1 cellular context compared by ENCODE assay signal in genomic region chr1:26015358-26015757, GRCh38.
TF ChIP-seq lines count a peak whose summit lies in the region.

No MANE protein-coding gene starts in this region.

TF ChIP-seq in HepG2, 621 proteins besides CTCF, POLR2A, EP300 and RAD21 (continued from another document and continues in another):
- TF ChIP-seq FOXJ3 (CRISPR knock-in tag; IDR thresholded peaks at IDR 0.05; ENCODE audit: borderline replicate concordance) = peak; percentile 45; the same call in 1 of the 2 replicates
- no peak for TF ChIP-seq ZBTB10 (CRISPR knock-in tag; IDR thresholded peaks at IDR 0.05; ENCODE audit: borderline replicate concordance)
- TF ChIP-seq ZBTB4 (CRISPR knock-in tag; IDR thresholded peaks at IDR 0.05; ENCODE audit: borderline replicate concordance) = no peak
- no peak for TF ChIP-seq HNRNPL (IDR thresholded peaks at IDR 0.05; ENCODE audit: low read depth, low read length)
- no peak for TF ChIP-seq NRL (CRISPR knock-in tag; IDR thresholded peaks at IDR 0.05; ENCODE audit: borderline replicate concordance)
- TF ChIP-seq GPN1 (CRISPR knock-in tag; IDR thresholded peaks at IDR 0.05; ENCODE audit: borderline replicate concordance) = no peak
- TF ChIP-seq TBX3 (IDR thresholded peaks at IDR 0.05; ENCODE audit: borderline replicate concordance) = no peak
- no peak for TF ChIP-seq TMF1 (CRISPR knock-in tag; IDR thresholded peaks at IDR 0.05; ENCODE audit: low read depth)
- no peak for TF ChIP-seq EEA1 (CRISPR knock-in tag; IDR thresholded peaks at IDR 0.05; ENCODE audit: borderline replicate concordance)
- TF ChIP-seq ZHX1 (CRISPR knock-in tag; IDR thresholded peaks at IDR 0.05; ENCODE audit: low read depth) = no peak
- no peak for TF ChIP-seq YEATS2 (CRISPR knock-in tag; IDR thresholded peaks at IDR 0.05; ENCODE audit: borderline replicate concordance)
- TF ChIP-seq, protein P1, sequence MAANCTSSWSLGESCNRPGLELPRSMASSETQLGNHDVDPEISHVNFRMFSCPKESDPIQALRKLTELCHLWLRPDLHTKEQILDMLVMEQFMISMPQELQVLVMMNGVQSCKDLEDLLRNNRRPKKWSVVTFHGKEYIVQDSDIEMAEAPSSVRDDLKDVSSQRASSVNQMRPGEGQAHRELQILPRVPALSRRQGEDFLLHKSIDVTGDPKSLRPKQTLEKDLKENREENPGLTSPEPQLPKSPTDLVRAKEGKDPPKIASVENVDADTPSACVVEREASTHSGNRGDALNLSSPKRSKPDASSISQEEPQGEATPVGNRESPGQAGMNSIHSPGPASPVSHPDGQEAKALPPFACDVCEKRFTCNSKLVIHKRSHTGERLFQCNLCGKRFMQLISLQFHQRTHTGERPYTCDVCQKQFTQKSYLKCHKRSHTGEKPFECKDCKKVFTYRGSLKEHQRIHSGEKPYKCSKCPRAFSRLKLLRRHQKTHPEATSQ (CRISPR knock-in tag; IDR thresholded peaks at IDR 0.05; ENCODE audit: borderline replicate concordance) = no peak
- no peak for TF ChIP-seq PCBP1 (IDR thresholded peaks at IDR 0.05; ENCODE audit: borderline replicate concordance, low read depth, low read length)
- TF ChIP-seq ZNF577 (CRISPR knock-in tag; IDR thresholded peaks at IDR 0.05; ENCODE audit: borderline replicate concordance, low read depth) = no peak
- peak; percentile 88 for TF ChIP-seq CEBPB (IDR thresholded peaks at IDR 0.05; ENCODE audit: borderline replicate concordance, low read depth, low read length)
- no peak for TF ChIP-seq LBX2 (CRISPR knock-in tag; IDR thresholded peaks at IDR 0.05; ENCODE audit: borderline replicate concordance)
- no peak for TF ChIP-seq TCF12 (IDR thresholded peaks at IDR 0.05)
- TF ChIP-seq TCF12 (CRISPR knock-in tag; IDR thresholded peaks at IDR 0.05) = no peak
- TF ChIP-seq ZMAT3 (CRISPR knock-in tag; conservative IDR thresholded peaks at IDR 0.05) = no peak
- TF ChIP-seq KDM5B (CRISPR knock-in tag; IDR thresholded peaks at IDR 0.05; ENCODE audit: borderline replicate concordance) = no peak
- TF ChIP-seq, protein P2, sequence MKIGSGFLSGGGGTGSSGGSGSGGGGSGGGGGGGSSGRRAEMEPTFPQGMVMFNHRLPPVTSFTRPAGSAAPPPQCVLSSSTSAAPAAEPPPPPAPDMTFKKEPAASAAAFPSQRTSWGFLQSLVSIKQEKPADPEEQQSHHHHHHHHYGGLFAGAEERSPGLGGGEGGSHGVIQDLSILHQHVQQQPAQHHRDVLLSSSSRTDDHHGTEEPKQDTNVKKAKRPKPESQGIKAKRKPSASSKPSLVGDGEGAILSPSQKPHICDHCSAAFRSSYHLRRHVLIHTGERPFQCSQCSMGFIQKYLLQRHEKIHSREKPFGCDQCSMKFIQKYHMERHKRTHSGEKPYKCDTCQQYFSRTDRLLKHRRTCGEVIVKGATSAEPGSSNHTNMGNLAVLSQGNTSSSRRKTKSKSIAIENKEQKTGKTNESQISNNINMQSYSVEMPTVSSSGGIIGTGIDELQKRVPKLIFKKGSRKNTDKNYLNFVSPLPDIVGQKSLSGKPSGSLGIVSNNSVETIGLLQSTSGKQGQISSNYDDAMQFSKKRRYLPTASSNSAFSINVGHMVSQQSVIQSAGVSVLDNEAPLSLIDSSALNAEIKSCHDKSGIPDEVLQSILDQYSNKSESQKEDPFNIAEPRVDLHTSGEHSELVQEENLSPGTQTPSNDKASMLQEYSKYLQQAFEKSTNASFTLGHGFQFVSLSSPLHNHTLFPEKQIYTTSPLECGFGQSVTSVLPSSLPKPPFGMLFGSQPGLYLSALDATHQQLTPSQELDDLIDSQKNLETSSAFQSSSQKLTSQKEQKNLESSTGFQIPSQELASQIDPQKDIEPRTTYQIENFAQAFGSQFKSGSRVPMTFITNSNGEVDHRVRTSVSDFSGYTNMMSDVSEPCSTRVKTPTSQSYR (CRISPR knock-in tag; IDR thresholded peaks at IDR 0.05; ENCODE audit: borderline replicate concordance) = no peak
- no peak for TF ChIP-seq ZNF746 (CRISPR knock-in tag; IDR thresholded peaks at IDR 0.05)
- TF ChIP-seq, protein P3, sequence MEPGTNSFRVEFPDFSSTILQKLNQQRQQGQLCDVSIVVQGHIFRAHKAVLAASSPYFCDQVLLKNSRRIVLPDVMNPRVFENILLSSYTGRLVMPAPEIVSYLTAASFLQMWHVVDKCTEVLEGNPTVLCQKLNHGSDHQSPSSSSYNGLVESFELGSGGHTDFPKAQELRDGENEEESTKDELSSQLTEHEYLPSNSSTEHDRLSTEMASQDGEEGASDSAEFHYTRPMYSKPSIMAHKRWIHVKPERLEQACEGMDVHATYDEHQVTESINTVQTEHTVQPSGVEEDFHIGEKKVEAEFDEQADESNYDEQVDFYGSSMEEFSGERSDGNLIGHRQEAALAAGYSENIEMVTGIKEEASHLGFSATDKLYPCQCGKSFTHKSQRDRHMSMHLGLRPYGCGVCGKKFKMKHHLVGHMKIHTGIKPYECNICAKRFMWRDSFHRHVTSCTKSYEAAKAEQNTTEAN (CRISPR knock-in tag; conservative IDR thresholded peaks at IDR 0.05) = no peak
- no peak for TF ChIP-seq DBP (CRISPR knock-in tag; IDR thresholded peaks at IDR 0.05; ENCODE audit: not compliant biosample characterization)
- 0 out of 2 replicates have a peak, but pooled peaks have one; percentile 35 for TF ChIP-seq HDAC2 (CRISPR knock-in tag; IDR thresholded peaks at IDR 0.05)
- no peak for TF ChIP-seq BRCA1 (CRISPR knock-in tag; IDR thresholded peaks at IDR 0.05)
- no peak for TF ChIP-seq ARNT2 (CRISPR knock-in tag; IDR thresholded peaks at IDR 0.05; ENCODE audit: low read depth)
- no peak for TF ChIP-seq ATF7 (IDR thresholded peaks at IDR 0.05)
- no peak for TF ChIP-seq ATF7 (CRISPR knock-in tag; IDR thresholded peaks at IDR 0.05)
- TF ChIP-seq HMG20A (CRISPR knock-in tag; IDR thresholded peaks at IDR 0.05; ENCODE audit: borderline replicate concordance) = no peak
- TF ChIP-seq SCMH1 (CRISPR knock-in tag; IDR thresholded peaks at IDR 0.05; ENCODE audit: borderline replicate concordance) = no peak
- TF ChIP-seq ZNF639 (CRISPR knock-in tag; conservative IDR thresholded peaks at IDR 0.05) = no peak
- no peak for TF ChIP-seq KAT7 (CRISPR knock-in tag; IDR thresholded peaks at IDR 0.05; ENCODE audit: borderline replicate concordance)
- TF ChIP-seq ZNF816 (CRISPR knock-in tag; IDR thresholded peaks at IDR 0.05; ENCODE audit: borderline replicate concordance) = no peak
- TF ChIP-seq SOX13 (IDR thresholded peaks at IDR 0.05) = no peak
- TF ChIP-seq SOX13 (CRISPR knock-in tag; conservative IDR thresholded peaks at IDR 0.05 in 1 of 2, IDR thresholded peaks at IDR 0.05 in 1 of 2) = peak in 1 of 2 experiments; percentile 34; a peak in 1 of 4 replicates
- no peak for TF ChIP-seq ISX (CRISPR knock-in tag; conservative IDR thresholded peaks at IDR 0.05)
- no peak for TF ChIP-seq MAX (IDR thresholded peaks at IDR 0.05)
- TF ChIP-seq PITX1 (CRISPR knock-in tag; IDR thresholded peaks at IDR 0.05) = peak; percentile 44; the same call in 1 of the 2 replicates
- no peak for TF ChIP-seq ZNF883 (CRISPR knock-in tag; IDR thresholded peaks at IDR 0.05; ENCODE audit: not compliant biosample characterization)
- TF ChIP-seq NONO (IDR thresholded peaks at IDR 0.05) = no peak
- no peak for TF ChIP-seq NONO (CRISPR knock-in tag; conservative IDR thresholded peaks at IDR 0.05)
- no peak for TF ChIP-seq FOSL2 (CRISPR knock-in tag; IDR thresholded peaks at IDR 0.05)
- TF ChIP-seq ISL2 (CRISPR knock-in tag; IDR thresholded peaks at IDR 0.05) = no peak
- TF ChIP-seq, protein P4, sequence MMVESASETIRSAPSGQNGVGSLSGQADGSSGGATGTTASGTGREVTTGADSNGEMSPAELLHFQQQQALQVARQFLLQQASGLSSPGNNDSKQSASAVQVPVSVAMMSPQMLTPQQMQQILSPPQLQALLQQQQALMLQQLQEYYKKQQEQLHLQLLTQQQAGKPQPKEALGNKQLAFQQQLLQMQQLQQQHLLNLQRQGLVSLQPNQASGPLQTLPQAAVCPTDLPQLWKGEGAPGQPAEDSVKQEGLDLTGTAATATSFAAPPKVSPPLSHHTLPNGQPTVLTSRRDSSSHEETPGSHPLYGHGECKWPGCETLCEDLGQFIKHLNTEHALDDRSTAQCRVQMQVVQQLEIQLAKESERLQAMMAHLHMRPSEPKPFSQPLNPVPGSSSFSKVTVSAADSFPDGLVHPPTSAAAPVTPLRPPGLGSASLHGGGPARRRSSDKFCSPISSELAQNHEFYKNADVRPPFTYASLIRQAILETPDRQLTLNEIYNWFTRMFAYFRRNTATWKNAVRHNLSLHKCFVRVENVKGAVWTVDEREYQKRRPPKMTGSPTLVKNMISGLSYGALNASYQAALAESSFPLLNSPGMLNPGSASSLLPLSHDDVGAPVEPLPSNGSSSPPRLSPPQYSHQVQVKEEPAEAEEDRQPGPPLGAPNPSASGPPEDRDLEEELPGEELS (CRISPR knock-in tag; IDR thresholded peaks at IDR 0.05) = 0 out of 2 replicates have a peak, but pooled peaks have one; percentile 14
